ENCODE assay signal across 1 cellular context in the genomic region with DNA sequence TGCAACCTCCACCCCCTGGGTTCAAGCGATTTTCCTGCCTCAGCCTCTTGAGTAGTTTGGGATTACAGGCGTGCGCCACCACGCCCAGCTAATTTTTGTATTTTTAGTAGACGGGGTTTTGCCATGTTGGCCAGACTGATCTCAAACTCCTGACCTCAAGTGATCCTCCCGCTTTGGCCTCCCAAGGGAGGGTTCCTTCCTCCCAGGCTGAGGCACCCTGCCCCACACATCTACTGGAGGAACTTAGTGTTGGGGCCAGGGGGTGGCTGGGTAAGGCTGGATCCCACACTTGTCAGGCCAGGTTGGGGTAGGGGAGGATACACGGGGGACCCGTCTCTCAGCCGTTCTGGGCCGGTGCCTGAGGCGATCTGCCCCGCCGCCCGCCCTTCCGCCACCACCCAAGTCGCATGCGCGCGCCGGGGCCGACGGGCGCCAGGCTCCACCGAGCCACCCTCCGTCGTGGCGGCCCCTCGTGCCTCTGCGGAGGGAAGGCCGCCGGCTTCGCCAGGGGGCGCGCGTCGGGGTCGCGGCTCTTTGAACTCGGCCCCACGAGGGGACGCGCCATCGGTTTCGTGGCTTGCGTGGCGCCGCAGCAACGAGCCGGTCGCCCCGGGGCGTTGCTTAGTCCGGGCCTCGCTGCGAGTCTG.
TF ChIP-seq lines count a peak whose summit lies in the region.

No MANE protein-coding gene starts in this region.

TF ChIP-seq in GM12878, 131 proteins besides CTCF, POLR2A, EP300 and RAD21 (continued from another document):
- TF ChIP-seq IKZF2 (IDR thresholded peaks at IDR 0.05), result no peak
- TF ChIP-seq, protein P1, sequence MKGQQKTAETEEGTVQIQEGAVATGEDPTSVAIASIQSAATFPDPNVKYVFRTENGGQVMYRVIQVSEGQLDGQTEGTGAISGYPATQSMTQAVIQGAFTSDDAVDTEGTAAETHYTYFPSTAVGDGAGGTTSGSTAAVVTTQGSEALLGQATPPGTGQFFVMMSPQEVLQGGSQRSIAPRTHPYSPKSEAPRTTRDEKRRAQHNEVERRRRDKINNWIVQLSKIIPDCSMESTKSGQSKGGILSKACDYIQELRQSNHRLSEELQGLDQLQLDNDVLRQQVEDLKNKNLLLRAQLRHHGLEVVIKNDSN (IDR thresholded peaks at IDR 0.05; ENCODE audit: borderline replicate concordance, extremely low read length, insufficient read depth, low read depth, low read length), result no peak
- no peak for TF ChIP-seq SMC3 (IDR thresholded peaks at IDR 0.05; ENCODE audit: borderline replicate concordance, low read length)
- no peak; the same call in 1 of the 2 replicates for TF ChIP-seq TCF3 (IDR thresholded peaks at IDR 0.05; ENCODE audit: borderline replicate concordance, insufficient read depth, low read depth, low read length)
- peak; percentile 52 for TF ChIP-seq NR2C1 (IDR thresholded peaks at IDR 0.05)
- TF ChIP-seq GABPA (IDR thresholded peaks at IDR 0.05; ENCODE audit: low read depth), result no peak
- TF ChIP-seq MEF2B (IDR thresholded peaks at IDR 0.05; ENCODE audit: partially characterized antibody, poor library complexity, severe bottlenecking), result no peak
- TF ChIP-seq PAX8 (IDR thresholded peaks at IDR 0.05), result no peak
- no peak for TF ChIP-seq NR2C2 (IDR thresholded peaks at IDR 0.05; ENCODE audit: borderline replicate concordance, control insufficient read depth, insufficient read length, low read depth)
- no peak for TF ChIP-seq IRF4 (IDR thresholded peaks at IDR 0.05; ENCODE audit: low read depth, low read length)
- no peak for TF ChIP-seq ZNF384 (IDR thresholded peaks at IDR 0.05; ENCODE audit: borderline replicate concordance, low read depth, low read length)
- 0 out of 2 replicates have a peak, but pooled peaks have one; percentile 47 for TF ChIP-seq MXI1 (IDR thresholded peaks at IDR 0.05; ENCODE audit: low read depth, low read length)
- TF ChIP-seq SP1 (IDR thresholded peaks at IDR 0.05; ENCODE audit: low read depth, low read length), result no peak
- TF ChIP-seq ETV6 (conservative IDR thresholded peaks at IDR 0.05 in 1 of 2, IDR thresholded peaks at IDR 0.05 in 1 of 2; ENCODE audit: borderline replicate concordance in 1 of 2, low read depth in 1 of 2), result no peak
- TF ChIP-seq NR2F1 (conservative IDR thresholded peaks at IDR 0.05), result peak; percentile 65
- peak; percentile 40 for TF ChIP-seq MYC (IDR thresholded peaks at IDR 0.05; ENCODE audit: insufficient read depth, insufficient read length, insufficient replicate concordance, low read length, severe bottlenecking)
- TF ChIP-seq HDGF (IDR thresholded peaks at IDR 0.05), result no peak; the same call in none of the 2 replicates
- no peak for TF ChIP-seq RCOR1 (conservative IDR thresholded peaks at IDR 0.05; ENCODE audit: low read depth, low read length)
